In genomic region chr9:137222190-137223077, GRCh38 we compare ENCODE assay signal across 8 cellular contexts. TPM values are rescaled to one million over a fixed set of nuclear protein-coding genes. Genes with fewer than 3 reads are reported as not detected.
DNase-seq lines count a peak whose midpoint lies in the region; ATAC-seq and TF ChIP-seq lines count a peak whose summit lies in the region.

RNF208 (minus strand) TSS chr9:137222240; CDS start chr9:137221212, 1,028 bp downstream.

- no peaks in the 10 kb centered on the region for H3K9me3 Mint-ChIP-seq in nephron progenitor cell

- TF ChIP-seq CTCF in BE2C (IDR thresholded peaks at IDR 0.05; ENCODE audit: low read depth, low read length) (no peak), RWPE1 (conservative IDR thresholded peaks at IDR 0.05; ENCODE audit: low read depth) (no peak), epithelial cell of esophagus (IDR thresholded peaks at IDR 0.05; ENCODE audit: insufficient read depth, low read depth, low read length, missing control alignments) (no peak), nephron progenitor cell (IDR thresholded peaks at IDR 0.05) (no peak)

- DNase-seq in BE2C (no peak), RWPE1 (ENCODE audit: low spot score) (no peak), epithelial cell of esophagus (ENCODE audit: low read depth) (no peak), nephron progenitor cell (peak; percentile 55), 8988T (no peak), NCI-H446 treated with DMSO at 0.1 percent for 48 hours (lab: John Stamatoyannopoulos, UW) (no peak)

- no peak within 1 kb of the TSS for H3K27ac Mint-ChIP-seq in nephron progenitor cell

- H3K27me3 Mint-ChIP-seq in nephron progenitor cell (ENCODE audit: low read depth, poor library complexity) = peaks cover 4% of the 10 kb centered on the region

- peak within 1 kb of the TSS; percentile 90 for H3K4me3 ChIP-seq in BE2C (ENCODE audit: low read depth, low read length)
- peak within 1 kb of the TSS; percentile 64 for H3K4me3 ChIP-seq in epithelial cell of esophagus (ENCODE audit: low read length)

- peak; percentile 3 for ATAC-seq in GM21619 (IDR thresholded peaks at IDR 0.05; ENCODE audit: unreplicated experiment)
- ATAC-seq in GM19467 (IDR thresholded peaks at IDR 0.05; ENCODE audit: unreplicated experiment) = no peak

- H3K4me1 ChIP-seq in BE2C = peaks cover 16% of the 10 kb centered on the region

- H3K4me3 Mint-ChIP-seq in nephron progenitor cell = peak within 1 kb of the TSS; percentile 75

- H3K27ac ChIP-seq in RWPE1 = peak within 1 kb of the TSS; percentile 95

- H3K9me3 ChIP-seq in BE2C = no peaks in the 10 kb centered on the region

- CTCF ChIA-PET in RWPE1 (lab: Yijun Ruan, JAX) = interaction anchor here (0.6 to 2.1 kb wide), 4 partner anchors 14 to 93 kb away, joined by 3 to 16 read pairs (median 4); partner anchors contain the start of genes NDOR1, SSNA1 and TMEM203

- H3K27me3 ChIP-seq in BE2C = no peaks in the 10 kb centered on the region

- POLR2A ChIA-PET in RWPE1 (lab: Yijun Ruan, JAX; ENCODE audit: low non-redundant PET) = interaction anchor here (0.5 to 1.5 kb wide), 7 partner anchors 15 to 152 kb away, joined by 3 to 7 read pairs (median 3); partner anchors contain the start of gene SSNA1

- no peaks in the 10 kb centered on the region for H3K36me3 ChIP-seq in BE2C

- no peaks in the 10 kb centered on the region for H3K36me3 Mint-ChIP-seq in nephron progenitor cell (ENCODE audit: low read depth)

- H3K4me1 Mint-ChIP-seq in nephron progenitor cell = peaks cover 5% of the 10 kb centered on the region

RNA-seq across cellular contexts. Expression of gene RNF208, which starts in this region (rescaled TPM):
- polyA plus RNA-seq in BE2C (2012; ENCODE audit: insufficient read depth, insufficient read length, low read depth) = 52.6 TPM
